ENCODE assay signal across 8 cellular contexts in the genomic region with DNA sequence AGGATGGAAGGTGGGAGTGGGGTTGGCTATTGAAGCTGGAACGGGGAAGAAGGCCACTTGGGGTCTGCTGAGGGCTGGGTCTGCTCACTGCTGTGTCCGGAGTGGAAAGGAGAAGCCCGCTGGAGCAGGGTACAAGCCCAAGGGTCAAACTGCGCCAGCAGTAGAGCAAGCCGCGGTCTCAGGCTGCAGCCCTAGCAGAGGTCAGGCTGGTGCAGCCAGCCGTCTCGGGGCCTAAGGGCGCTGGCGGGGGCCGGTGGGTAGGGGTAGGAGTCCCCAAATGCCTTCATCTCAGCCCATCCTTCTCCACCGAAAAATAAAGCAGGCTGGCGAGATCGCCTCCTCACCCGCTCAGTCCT. TPM values are rescaled to one million over a fixed set of nuclear protein-coding genes. Genes with fewer than 3 reads are reported as not detected.
DNase-seq lines count a peak whose midpoint lies in the region; ATAC-seq, FAIRE-seq and TF ChIP-seq lines count a peak whose summit lies in the region.

No MANE protein-coding gene starts in this region.

- H3K27ac ChIP-seq in A549 (peak overlapping the region; percentile 94 to 99), H1 (ENCODE audit: low read depth, low read length) (no peak overlapping the region)

- H3K27me3 ChIP-seq in H1 (replicated peaks in 1 of 4; ENCODE audit: control insufficient read depth in 3 of 4, extremely low read depth in 1 of 4, insufficient read depth in 3 of 4, low read length in 3 of 4): peaks cover 0 to 13% (median 13%) of the 10 kb centered on the region in 4 experiments; a peak in 5 of 7 replicates

- H3K27ac Mint-ChIP-seq in natural killer cell: no peak overlapping the region

- TF ChIP-seq CTCF in A549 (IDR thresholded peaks at IDR 0.05): no peak
- no peak for TF ChIP-seq CTCF in NB4 (IDR thresholded peaks at IDR 0.05; ENCODE audit: low read depth, low read length)
- TF ChIP-seq CTCF in H1 (IDR thresholded peaks at IDR 0.05; ENCODE audit: control extremely low read depth in 1 of 3, insufficient read depth in 1 of 3, low read depth in 1 of 3, low read length in 3 of 3): no peak
- no peak for TF ChIP-seq CTCF in natural killer cell (IDR thresholded peaks at IDR 0.05)

- peaks cover 6% of the 10 kb centered on the region; the same call in 1 of the 2 replicates for H3K23me2 ChIP-seq in H1 (ENCODE audit: low read depth, low read length)

- H3K4me3 ChIP-seq in A549 (peak overlapping the region; percentile 83), NB4 (ENCODE audit: low read depth, low read length) (peak overlapping the region; percentile 56), H1 (ENCODE audit: extremely low read depth in 1 of 4, insufficient read depth in 2 of 4, low read depth in 3 of 4, low read length in 4 of 4) (peak overlapping the region; percentile 59 to 77 (median 70))

- peaks cover 0 to 28% of the 10 kb centered on the region in 2 experiments; a peak in 2 of 4 replicates for H3K79me2 ChIP-seq in H1 (ENCODE audit: control insufficient read depth in 1 of 2, insufficient read depth in 2 of 2, low read length in 2 of 2)

- H3K4me3 Mint-ChIP-seq in natural killer cell: peak overlapping the region; percentile 74

- H4K8ac ChIP-seq in H1 (ENCODE audit: extremely low read depth, insufficient read depth, low read length): peak overlapping the region; percentile 74; the same call in 1 of the 2 replicates

- no peaks in the 10 kb centered on the region for H3K9me3 Mint-ChIP-seq in natural killer cell

- no peak overlapping the region for H3K56ac ChIP-seq in H1 (replicated peaks; ENCODE audit: insufficient read length, low read depth, low read length)

- H3K4me2 ChIP-seq in A549 (peak overlapping the region; percentile 78), H1 (ENCODE audit: insufficient read depth in 1 of 2, low read depth in 2 of 2, low read length in 2 of 2) (peak overlapping the region; percentile 71 to 92)

- intact Hi-C loops in natural killer cell (cut with micrococcal nuclease): no loop called here

- peak overlapping the region; percentile 2 for H4K91ac ChIP-seq in H1 (replicated peaks; ENCODE audit: insufficient read length, low read length)

- H3K9me3 ChIP-seq in A549 (peaks cover 7% of the 10 kb centered on the region; the same call in 1 of the 3 replicates), H1 (ENCODE audit: insufficient read depth in 2 of 2, low read depth in 1 of 2, low read length in 1 of 2) (peaks cover 0 to 4% of the 10 kb centered on the region in 2 experiments; a peak in 1 of 4 replicates)

- H3K4ac ChIP-seq in H1 (replicated peaks; ENCODE audit: insufficient read length, low read depth, low read length): no peak overlapping the region

- peaks cover 3% of the 10 kb centered on the region; the same call in 1 of the 2 replicates for H3K79me1 ChIP-seq in H1 (ENCODE audit: low read depth, low read length)

- no peaks in the 10 kb centered on the region for H3K4me1 Mint-ChIP-seq in natural killer cell

- no peak for FAIRE-seq in A549 (lab: Jason Lieb, UNC)
- no peak for FAIRE-seq in H1 (lab: Jason Lieb, UNC)

- POLR2A ChIA-PET in A549 (lab: Yijun Ruan, JAX): interaction anchor here (1.0 kb wide), 2 partner anchors 9 to 134 kb away, joined by 4 read pairs; no protein-coding TSS in a partner anchor
- POLR2A ChIA-PET in H1 (lab: Charles Lee; ENCODE audit: partially characterized antibody): interaction anchor here (0.8 to 5.2 kb wide), 10 partner anchors 9 to 234 kb away, joined by 3 to 65 read pairs (median 8); no protein-coding TSS in a partner anchor

- no peak for DNase-seq in A549 (ENCODE audit: low read depth in 1 of 2, low spot score in 1 of 2)
- no peak for DNase-seq in NB4 (ENCODE audit: low read depth)
- peak in 1 of 2 experiments; percentile 64 for DNase-seq in H1 (ENCODE audit: low read depth in 1 of 2, low spot score in 2 of 2)
- DNase-seq in natural killer cell: no peak
- no peak for DNase-seq in activated effector memory CD4-positive, alpha-beta T cell treated with Interleukin-2 at 50 U/mL for 16 hours
- no peak for DNase-seq in NCI-H510A (lab: John Stamatoyannopoulos, UW)
- DNase-seq in NCI-H1105 treated with DMSO at 0.1 percent for 48 hours (lab: John Stamatoyannopoulos, UW): no peak

- H3K36me3 Mint-ChIP-seq in natural killer cell: no peaks in the 10 kb centered on the region

- WGBS in A549 (ENCODE audit: missing lambda C conversion rate): 88% methylated on average over 12 of the region's 15 CpGs
- 15% methylated on average over 14 of the region's 15 CpGs; no CpG with 5 or more reads in 1 of the 2 experiments for WGBS in H1 (ENCODE audit: extremely low coverage in 1 of 2, insufficient coverage in 1 of 2, insufficient read length in 1 of 2, insufficient replicate concordance in 2 of 2, low coverage in 1 of 2, low lambda C conversion rate in 2 of 2, missing lambda C conversion rate in 1 of 2), 2 experiments

- peak overlapping the region; percentile 46; the same call in 1 of the 2 replicates for H2AFZ ChIP-seq in H1 (ENCODE audit: low read length)

- H2BK120ac ChIP-seq in H1 (replicated peaks; ENCODE audit: low read depth, low read length): no peak overlapping the region

- H2BK12ac ChIP-seq in H1 (ENCODE audit: low read depth, low read length): peak overlapping the region; percentile 5; the same call in 1 of the 2 replicates

- no peak overlapping the region for H2BK15ac ChIP-seq in H1 (ENCODE audit: low read length)

- TF ChIP-seq RAD21 in A549 (conservative IDR thresholded peaks at IDR 0.05 in 1 of 2, IDR thresholded peaks at IDR 0.05 in 1 of 2) (no peak), H1 (IDR thresholded peaks at IDR 0.05 in 1 of 2, conservative IDR thresholded peaks at IDR 0.05 in 1 of 2; ENCODE audit: low read depth in 2 of 2, low read length in 2 of 2) (no peak)

- peak overlapping the region; percentile 7; the same call in 1 of the 2 replicates for H3K18ac ChIP-seq in H1 (ENCODE audit: extremely low read depth, low read length)

- H3K27me3 Mint-ChIP-seq in natural killer cell (ENCODE audit: low read depth in 2 of 2): peaks cover 32 to 35% of the 10 kb centered on the region in 2 donors

- no peak for TF ChIP-seq POLR2A in A549 (IDR thresholded peaks at IDR 0.05; ENCODE audit: low read length)
- no peak for TF ChIP-seq POLR2A in NB4 (IDR thresholded peaks at IDR 0.05; ENCODE audit: extremely low read depth, insufficient read length)
- TF ChIP-seq POLR2A in H1 (IDR thresholded peaks at IDR 0.05; ENCODE audit: control extremely low read depth in 1 of 2, low read depth in 2 of 2, low read length in 2 of 2): no peak

- H2BK5ac ChIP-seq in H1 (ENCODE audit: low read depth, low read length): no peak overlapping the region

- no peak overlapping the region for H2BK20ac ChIP-seq in H1 (ENCODE audit: low read length)

- TF ChIP-seq EP300 in A549 (IDR thresholded peaks at IDR 0.05) (no peak), H1 (IDR thresholded peaks at IDR 0.05; ENCODE audit: borderline replicate concordance in 1 of 2, low read depth in 2 of 2, low read length in 2 of 2) (no peak)

- H3K9ac ChIP-seq in H1 (replicated peaks in 1 of 4; ENCODE audit: extremely low read depth in 1 of 4, low read depth in 3 of 4, low read length in 3 of 4): peak overlapping the region in 2 of 4 experiments; percentile 6 to 13; a peak in 2 of 7 replicates

- H3K23ac ChIP-seq in H1 (ENCODE audit: insufficient read length): no peak overlapping the region

- H4K20me1 ChIP-seq in H1 (replicated peaks in 1 of 2; ENCODE audit: control insufficient read depth in 1 of 2, insufficient read depth in 2 of 2, low read length in 2 of 2): peaks cover 0 to 4% of the 10 kb centered on the region in 2 experiments

- H3K4me1 ChIP-seq in A549: peaks cover 47% of the 10 kb centered on the region
- peaks cover 8 to 17% (median 15%) of the 10 kb centered on the region in 4 experiments for H3K4me1 ChIP-seq in H1 (replicated peaks in 1 of 4; ENCODE audit: control insufficient read depth in 3 of 4, insufficient read depth in 4 of 4, low read length in 3 of 4)

- peaks cover 0 to 5% (median 0%) of the 10 kb centered on the region in 4 experiments; a peak in 1 of 8 replicates for H3K36me3 ChIP-seq in H1 (ENCODE audit: control insufficient read depth in 2 of 4, insufficient read depth in 4 of 4, low read length in 3 of 4)

- CTCF ChIA-PET in A549 (lab: Yijun Ruan, JAX): interaction anchor here (2.2 kb wide), 1 partner anchor 134 kb away, joined by 9 read pairs; no protein-coding TSS in a partner anchor
- CTCF ChIA-PET in H1 (lab: Charles Lee; ENCODE audit: partially characterized antibody): no interaction called here

- peak in 1 of 2 experiments; percentile 37; a peak in 3 of 6 replicates for ATAC-seq in A549
- ATAC-seq in GM19455 (IDR thresholded peaks at IDR 0.05; ENCODE audit: unreplicated experiment): peak; percentile 37
- peak; percentile 4 to 19 (median 16) for ATAC-seq in natural killer cell

- H4K5ac ChIP-seq in H1 (ENCODE audit: insufficient read length, low read depth, low read length): no peak overlapping the region

- H2AK5ac ChIP-seq in H1 (ENCODE audit: low read depth, low read length): no peak overlapping the region

- H3K14ac ChIP-seq in H1 (ENCODE audit: insufficient read length): no peak overlapping the region

TF ChIP-seq in A549, 52 proteins besides CTCF, POLR2A, EP300 and RAD21 (continues in another document):
- no peak for TF ChIP-seq CEBPB (IDR thresholded peaks at IDR 0.05)

TF ChIP-seq in H1, 55 proteins besides CTCF, POLR2A, EP300 and RAD21 (continues in another document):
- TF ChIP-seq RNF2 (IDR thresholded peaks at IDR 0.05; ENCODE audit: borderline replicate concordance, low read depth, low read length, missing control alignments, poor library complexity, severe bottlenecking) (no peak), POU5F1 (IDR thresholded peaks at IDR 0.05; ENCODE audit: low read depth, low read length) (no peak), EGR1 (IDR thresholded peaks at IDR 0.05; ENCODE audit: borderline replicate concordance, low read depth, low read length) (no peak), TBP (IDR thresholded peaks at IDR 0.05; ENCODE audit: low read depth, low read length) (no peak)

RNA-seq across cellular contexts. Expression of gene JDP2, which starts 0.7 kb away (rescaled TPM):
- 17.2 and 31.2 TPM in 2 replicates for polyA plus RNA-seq in A549 (2011; rRNA removed)
- polyA plus RNA-seq in A549 (2012; cell fraction: cytosol; rRNA removed): 36.1 and 38.3 TPM in 2 replicates
- polyA plus RNA-seq in A549 (2012; cell fraction: nucleus; rRNA removed): 25.5 and 27.7 TPM in 2 replicates
- polyA plus RNA-seq in A549 (2017; fragmentation: RNase III; extraction: RNeasy Plus Mini Kit Qiagen cat#74134 plus additional on column Dnase treatment): 22.4 to 25.4 TPM (median 23.2 TPM) in 3 replicates
- polyA minus RNA-seq in A549 (2011; rRNA and poly(A)+ RNA removed): 15.0 and 24.1 TPM in 2 replicates
- total RNA-seq in H1 (2021; fragmentation: NEBNext Ultra II Directional; extraction: Animal tissue kit (Norgen Biotek cat#: 25700)): 23.6 and 27.2 TPM in 2 replicates
- 8.9 and 18.8 TPM in 2 replicates for polyA plus RNA-seq in H1 (2011; rRNA removed)
- 23.2 TPM for polyA plus RNA-seq in H1 (2011; cell fraction: cytosol; rRNA removed)
- 20.9 TPM for polyA plus RNA-seq in H1 (2011; cell fraction: nucleus; rRNA removed)
- 13.7 to 19.6 TPM (median 17.7 TPM) in 4 replicates for polyA plus RNA-seq in H1 (2012, experiment 1 of 2)
- polyA plus RNA-seq in H1 (2012, experiment 2 of 2): 14.8 TPM
- 14.4 TPM for polyA plus RNA-seq in H1 (2013, experiment 1 of 2)
- 14.1 TPM for polyA plus RNA-seq in H1 (2013, experiment 2 of 2)
- polyA minus RNA-seq in H1 (2011; rRNA and poly(A)+ RNA removed): 3.8 and 4.9 TPM in 2 replicates
- polyA minus RNA-seq in H1 (2011; cell fraction: cytosol; rRNA and poly(A)+ RNA removed): 19.7 TPM
- polyA minus RNA-seq in H1 (2011; cell fraction: nucleus; rRNA and poly(A)+ RNA removed): 10.3 TPM
- 10 to 100 TPM in 1 of 3 donors, 1 to 10 TPM in 2; 1.9 to 10.5 (median 3.2) TPM for total RNA-seq in natural killer cell
